ENCODE assay signal across 28 cellular contexts in genomic region chr12:2749580-2749979, GRCh38.
"Had no signal": no experiment of that assay in that cellular context is flagged by ENCODE, and none has a peak within 500 bp of the region (broad histone marks: within the 10 kb centered on the region; RNA-seq: fewer than 3 reads in every experiment).

No MANE protein-coding gene starts in this region.

- ATAC-seq: heart right ventricle; mucosa of descending colon; naive thymus-derived CD8-positive, alpha-beta T cell; psoas muscle; right lobe of liver; stimulated activated naive B cell treated with anti-CD40 and anti-IgM and Interleukin-4, amounts not matched to agents 10 μg/mL and 1 μg/mL and 100 μg/mL, for 72 hours; stimulated activated naive CD8-positive, alpha-beta T cell treated with anti-CD3 and anti-CD28 coated beads, Interleukin-15, Interleukin-2, amounts not matched to agents 100 U/mL and 50 U/mL, for 24 hours had no signal

- H3K4me1 ChIP-seq: left ventricle myocardium inferior, parathyroid adenoma, psoas muscle, right atrium auricular region, right lobe of liver, testis, transverse colon, vagina had no signal

- H3K4me3 Mint-ChIP-seq: naive thymus-derived CD8-positive, alpha-beta T cell; nephron; neural crest cell; stimulated activated naive B cell treated with anti-CD40 and anti-IgM and Interleukin-4, amounts not matched to agents 10 μg/mL and 1 μg/mL and 100 μg/mL, for 72 hours had no signal

- H3K27ac Mint-ChIP-seq: naive thymus-derived CD8-positive, alpha-beta T cell; nephron; stimulated activated naive B cell treated with anti-CD40 and anti-IgM and Interleukin-4, amounts not matched to agents 10 μg/mL and 1 μg/mL and 100 μg/mL, for 72 hours had no signal

- H3K79me2 ChIP-seq: hepatocyte, parathyroid adenoma had no signal

- H3K27ac ChIP-seq: heart right ventricle, hepatocyte, left ventricle myocardium inferior, parathyroid adenoma, psoas muscle, right atrium auricular region, right lobe of liver, stomach, testis, thyroid gland, transverse colon, upper lobe of left lung, vagina had no signal

- DNase-seq: heart right ventricle; kidney; left ventricle myocardium inferior; mesendoderm; midbrain; mucosa of descending colon; naive thymus-derived CD8-positive, alpha-beta T cell; occipital lobe; psoas muscle; right lobe of liver; stimulated activated CD4-positive, alpha-beta T cell treated with anti-CD3 and anti-CD28 coated beads, Interleukin-1b, Interleukin-23, amount 100 ng/mL, for 48 hours; stimulated activated CD4-positive, alpha-beta T cell treated with anti-CD3 and anti-CD28 coated beads, Interleukin-2, amount 100 ng/mL, for 48 hours; stimulated activated CD4-positive, alpha-beta T cell treated with anti-CD3 and anti-CD28 coated beads, Interleukin-4, amount 100 ng/mL, for 4 hours; stimulated activated naive B cell treated with anti-CD40 and anti-IgM and Interleukin-4, amounts not matched to agents 10 μg/mL and 1 μg/mL and 100 μg/mL, for 72 hours; stimulated activated naive CD8-positive, alpha-beta T cell treated with anti-CD3 and anti-CD28 coated beads, Interleukin-15, Interleukin-2, amounts not matched to agents 100 U/mL and 50 U/mL, for 24 hours; stomach; testis; thyroid gland; transverse colon; upper lobe of left lung had no signal

- H3K9me3 Mint-ChIP-seq: neural crest cell had no signal

- H3K36me3 ChIP-seq: heart right ventricle, left ventricle myocardium inferior, right atrium auricular region, right lobe of liver, stomach, thyroid gland, transverse colon, upper lobe of left lung, vagina had no signal

- H3K9me3 ChIP-seq: left ventricle myocardium inferior, mucosa of descending colon, psoas muscle, right atrium auricular region, right lobe of liver, stomach, testis, thyroid gland, transverse colon, upper lobe of left lung, vagina had no signal

- H3K4me1 Mint-ChIP-seq: nephron had no signal

- H3K4me2 ChIP-seq: hepatocyte, smooth muscle cell had no signal

- H3K27me3 ChIP-seq: right atrium auricular region, right lobe of liver, testis, thyroid gland, upper lobe of left lung, vagina had no signal

- H3K9ac ChIP-seq: parathyroid adenoma had no signal

- H3K4me3 ChIP-seq: heart right ventricle, hepatocyte, left ventricle myocardium inferior, lung, mucosa of descending colon, psoas muscle, right atrium auricular region, right lobe of liver, smooth muscle cell, stomach, testis, thyroid gland, transverse colon, upper lobe of left lung, vagina had no signal

- H2AFZ ChIP-seq: hepatocyte, parathyroid adenoma had no signal

- FAIRE-seq: kidney had no signal
